ENCODE assay signal across 8 cellular contexts in genomic region chr14:20530771-20531571, GRCh38. TPM values are rescaled to one million over a fixed set of nuclear protein-coding genes. Genes with fewer than 3 reads are reported as not detected.
DNase-seq lines count a peak whose midpoint lies in the region; ATAC-seq and TF ChIP-seq lines count a peak whose summit lies in the region.

No MANE protein-coding gene starts in this region.

- H3K27ac Mint-ChIP-seq in progenitor cell of endocrine pancreas, result no peak overlapping the region

- DNase-seq in LoVo (ENCODE audit: low spot score), result peak; percentile 66
- DNase-seq in SK-MEL-5 (ENCODE audit: low read depth, low spot score), result peak; percentile 85
- peak; percentile 89 for DNase-seq in activated effector memory CD4-positive, alpha-beta T cell treated with anti-CD3 and anti-CD28 coated beads, Interleukin-2, amount 50 U/mL, for 16 hours
- DNase-seq in glomerular visceral epithelial cell (ENCODE audit: extremely low spot score), result peak; percentile 71
- peak; percentile 16 for DNase-seq in progenitor cell of endocrine pancreas (ENCODE audit: low spot score, unreplicated experiment)
- DNase-seq in ureter (ENCODE audit: low spot score), result peak; percentile 76

- H3K27me3 Mint-ChIP-seq in progenitor cell of endocrine pancreas, result peaks cover 9% of the 10 kb centered on the region

- no peak overlapping the region for H3K4me3 Mint-ChIP-seq in progenitor cell of endocrine pancreas (ENCODE audit: low read depth)

- in situ Hi-C loops in SK-MEL-5 (cut with HindIII; ENCODE audit: low pct_unique_long_range_greater_than_20kb, low sequenced_read_pairs), result no loop called here

- no peaks in the 10 kb centered on the region for H3K4me1 Mint-ChIP-seq in progenitor cell of endocrine pancreas (ENCODE audit: low read depth)

- H3K9me3 Mint-ChIP-seq in progenitor cell of endocrine pancreas (ENCODE audit: low read depth), result no peaks in the 10 kb centered on the region

- TF ChIP-seq CTCF in GM12873 (IDR thresholded peaks at IDR 0.05; ENCODE audit: insufficient read depth, low read depth, low read length, missing control alignments), result peak; percentile 83
- TF ChIP-seq CTCF in progenitor cell of endocrine pancreas (IDR thresholded peaks at IDR 0.05; ENCODE audit: unreplicated experiment), result peak; percentile 69

- no peaks in the 10 kb centered on the region for H3K36me3 Mint-ChIP-seq in progenitor cell of endocrine pancreas (ENCODE audit: insufficient read depth)

- ATAC-seq in GM21390 (IDR thresholded peaks at IDR 0.05; ENCODE audit: unreplicated experiment), result no peak

RNA-seq across cellular contexts. Expression of gene RNASE10, which starts 25.6 kb away (rescaled TPM):
- not detected in 2 replicates for total RNA-seq in SK-MEL-5 (2014; rRNA removed; shearing (Covaris generic))
- 0.14 TPM in 1 of 2 replicates, not detected in the other for polyA plus RNA-seq in SK-MEL-5 (2015; cell fraction: cytosol; rRNA removed)
- not detected in 2 replicates for polyA plus RNA-seq in SK-MEL-5 (2015; cell fraction: nucleus; rRNA removed)
- total RNA-seq in progenitor cell of endocrine pancreas (1.3 and 1.5 TPM in 2 replicates), ureter (0.65 TPM)

RNA-seq across cellular contexts. Expression of gene RNASE9, which starts 29.9 kb away (rescaled TPM):
- total RNA-seq in SK-MEL-5 (2014; rRNA removed; shearing (Covaris generic)), result not detected in 2 replicates
- not detected in 2 replicates for polyA plus RNA-seq in SK-MEL-5 (2015; cell fraction: cytosol; rRNA removed)
- not detected in 2 replicates for polyA plus RNA-seq in SK-MEL-5 (2015; cell fraction: nucleus; rRNA removed)
- total RNA-seq in progenitor cell of endocrine pancreas, result not detected in 2 replicates
- total RNA-seq in ureter, result not detected

RNA-seq across cellular contexts. Expression of gene RNASE11, which starts 56.8 kb away (rescaled TPM):
- total RNA-seq in SK-MEL-5 (2014; rRNA removed; shearing (Covaris generic)), result 0.66 TPM in 1 of 2 replicates, not detected in the other
- 0.39 and 0.88 TPM in 2 replicates for polyA plus RNA-seq in SK-MEL-5 (2015; cell fraction: cytosol; rRNA removed)
- polyA plus RNA-seq in SK-MEL-5 (2015; cell fraction: nucleus; rRNA removed), result not detected in 2 replicates
- total RNA-seq in progenitor cell of endocrine pancreas, result not detected in 2 replicates
- total RNA-seq in ureter, result not detected

Comparison
In these comparisons a context has a peak if more than half of its experiments do, and no peak if none do; other contexts are left out.
1. DNase-seq: peak in every context shown above with its lines; median percentile 89 in activated effector memory CD4-positive, alpha-beta T cell treated with anti-CD3 and anti-CD28 coated beads, Interleukin-2, amount 50 U/mL, for 16 hours; 85 in SK-MEL-5; 76 in ureter; 71 in glomerular visceral epithelial cell; 66 in LoVo; 16 in progenitor cell of endocrine pancreas.